23 cellular contexts compared by ENCODE assay signal in the genomic region with DNA sequence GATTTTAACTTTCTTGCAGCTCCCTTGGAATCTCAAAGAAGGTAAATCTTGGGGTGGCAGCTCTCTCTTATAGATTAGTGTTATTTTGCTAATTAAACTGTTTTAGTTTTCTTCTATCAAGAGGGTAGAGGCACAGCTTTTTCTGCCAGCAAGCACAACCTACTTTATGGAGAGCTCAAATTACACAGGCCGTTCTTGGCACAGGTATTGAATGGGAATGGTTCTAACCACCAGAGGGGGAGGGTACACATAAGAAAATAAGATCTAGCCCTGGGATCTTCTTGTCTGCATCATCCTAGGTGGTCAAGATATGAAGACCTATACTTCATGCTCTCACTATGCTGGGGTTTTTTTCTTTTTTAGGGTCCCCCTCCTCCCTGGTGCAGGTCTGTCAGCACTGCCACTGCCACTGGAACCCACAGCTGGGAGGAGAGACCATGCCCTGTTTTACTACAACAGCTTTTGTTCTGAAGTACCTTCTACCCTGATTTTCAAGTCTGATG. TPM values are rescaled to one million over a fixed set of nuclear protein-coding genes. Genes with fewer than 3 reads are reported as not detected.
A peak's percentile ranks its signal among the peaks of the same experiment; 100 is the strongest.
DNase-seq lines count a peak whose midpoint lies in the region; ATAC-seq and TF ChIP-seq lines count a peak whose summit lies in the region.
"Had no signal": no experiment of that assay in that cellular context is flagged by ENCODE, and none has a peak within 500 bp of the region (broad histone marks: within the 10 kb centered on the region; RNA-seq: fewer than 3 reads in every experiment).

No MANE protein-coding gene starts in this region.

- H2BK20ac ChIP-seq in IMR-90 (ENCODE audit: low read depth, low read length), result no peak overlapping the region

- TF ChIP-seq POLR2A in IMR-90 (IDR thresholded peaks at IDR 0.05; ENCODE audit: low read depth, low read length) (no peak), sigmoid colon (IDR thresholded peaks at IDR 0.05) (no peak)

- H2BK120ac ChIP-seq in IMR-90 (ENCODE audit: low read depth, low read length), result no peak overlapping the region

- H3K4me3 ChIP-seq in IMR-90 (ENCODE audit: insufficient read depth, low read depth, low read length), result no peak overlapping the region
- no peak overlapping the region for H3K4me3 ChIP-seq in fibroblast of lung (replicated peaks in 1 of 4; ENCODE audit: control extremely low read depth in 1 of 4, insufficient read depth in 1 of 4, low read depth in 3 of 4, low read length in 4 of 4)
- H3K4me3 ChIP-seq in sigmoid colon, result no peak overlapping the region
- H3K4me3 ChIP-seq: esophagus squamous epithelium, lung, right atrium auricular region had no signal

- H3K4me1 ChIP-seq in IMR-90 (ENCODE audit: control insufficient read depth, insufficient read depth, low read length) (no peaks in the 10 kb centered on the region; the same call in 1 of the 2 replicates), fibroblast of lung (ENCODE audit: control insufficient read depth, extremely low read depth, insufficient read depth, low read length) (no peaks in the 10 kb centered on the region), sigmoid colon (no peaks in the 10 kb centered on the region)
- H3K4me1 ChIP-seq: Caco-2, esophagus squamous epithelium, right atrium auricular region had no signal

- H3K9me1 ChIP-seq in IMR-90 (ENCODE audit: insufficient read depth, low read length), result no peaks in the 10 kb centered on the region

- no peaks in the 10 kb centered on the region for H3K27me3 ChIP-seq in IMR-90 (ENCODE audit: control insufficient read depth, insufficient read depth, low read length)
- H3K27me3 ChIP-seq in fibroblast of lung (ENCODE audit: control insufficient read depth, insufficient read depth, low read length), result no peaks in the 10 kb centered on the region
- no peaks in the 10 kb centered on the region for H3K27me3 ChIP-seq in sigmoid colon
- H3K27me3 ChIP-seq: esophagus squamous epithelium, right atrium auricular region had no signal

- H3K9ac ChIP-seq in IMR-90 (ENCODE audit: low read depth, low read length), result no peak overlapping the region
- no peak overlapping the region for H3K9ac ChIP-seq in fibroblast of lung (ENCODE audit: insufficient read depth, low read length)

- H3K18ac ChIP-seq in IMR-90 (ENCODE audit: low read depth, low read length), result no peak overlapping the region

- no peak overlapping the region for H2AK9ac ChIP-seq in IMR-90 (replicated peaks; ENCODE audit: low read depth, low read length, poor library complexity)

- no peak overlapping the region for H3K4ac ChIP-seq in IMR-90 (ENCODE audit: low read depth, low read length)

- CTCF ChIA-PET in IMR-90 (lab: Yijun Ruan, JAX), result interaction anchor here (0.6 kb wide), 1 partner anchor 153 kb away, joined by 3 read pairs; no protein-coding TSS in a partner anchor

- no peaks in the 10 kb centered on the region; a peak in 1 of 4 replicates for H3K79me1 ChIP-seq in IMR-90 (ENCODE audit: low read depth in 1 of 2, low read length in 2 of 2)

- H3K27ac ChIP-seq in 22Rv1 (peak overlapping the region; percentile 64), IMR-90 (ENCODE audit: insufficient read depth, low read length) (no peak overlapping the region), fibroblast of lung (ENCODE audit: insufficient read depth, low read length) (no peak overlapping the region), sigmoid colon (no peak overlapping the region)
- H3K27ac ChIP-seq: esophagus squamous epithelium, right atrium auricular region, WERI-Rb-1 had no signal

- H4K8ac ChIP-seq in IMR-90 (ENCODE audit: low read depth in 2 of 2, low read length in 2 of 2), result no peak overlapping the region

- H4K20me1 ChIP-seq in IMR-90 (ENCODE audit: insufficient read depth, low read length) (no peaks in the 10 kb centered on the region), fibroblast of lung (ENCODE audit: control insufficient read depth, extremely low read depth, insufficient read depth, low read length) (no peaks in the 10 kb centered on the region)

- H3K36me3 ChIP-seq in IMR-90 (ENCODE audit: control insufficient read depth, insufficient read depth, low read length), result peaks cover 31% of the 10 kb centered on the region
- peaks cover 6% of the 10 kb centered on the region for H3K36me3 ChIP-seq in fibroblast of lung (ENCODE audit: control insufficient read depth, insufficient read depth, low read length)
- H3K36me3 ChIP-seq in sigmoid colon, result peaks cover 4 to 71% (median 17%) of the 10 kb centered on the region in 4 donors

- peak; percentile 37 for DNase-seq in IMR-90
- DNase-seq in NCI-H2171 treated with DMSO at 0.1 percent for 48 hours (lab: John Stamatoyannopoulos, UW), result peak; percentile 80
- peak; percentile 26 to 69 for DNase-seq in fibroblast of lung (ENCODE audit: low read depth in 2 of 2)
- no peak for DNase-seq in GOT3 (lab: John Stamatoyannopoulos, UW)
- DNase-seq in NCI-H774 (lab: John Stamatoyannopoulos, UW), result no peak
- DNase-seq in sigmoid colon, result no peak
- DNase-seq: activated CD8-positive, alpha-beta memory T cell treated with anti-CD3 and anti-CD28 coated beads for 24 hours; activated effector memory CD4-positive, alpha-beta T cell treated with Interleukin-2 at 50 U/mL for 16 hours; aorta; Caco-2; esophagus squamous epithelium; hypothalamus; MV-4-11; NCI-H524; RPMI8226; stimulated activated CD4-positive, alpha-beta T cell treated with anti-CD3 and anti-CD28 coated beads, Interleukin-2, amount 100 ng/mL, for 24 hours; stimulated activated CD8-positive, alpha-beta memory T cell treated with anti-CD3 and anti-CD28 coated beads, Interleukin-4, amount 100 ng/mL, for 48 hours; T-cell; WERI-Rb-1 had no signal

- POLR2A ChIA-PET in IMR-90 (lab: Charles Lee; ENCODE audit: unreplicated experiment), result no interaction called here

- no peak for ATAC-seq in IMR-90 (ENCODE audit: low read depth)
- ATAC-seq in HG02678 (IDR thresholded peaks at IDR 0.05; ENCODE audit: unreplicated experiment), result no peak
- ATAC-seq: T-cell had no signal

- TF ChIP-seq RAD21 in IMR-90 (IDR thresholded peaks at IDR 0.05; ENCODE audit: low read length), result no peak

- no peak for TF ChIP-seq EP300 in sigmoid colon (IDR thresholded peaks at IDR 0.05)

- no peak overlapping the region for H3K23ac ChIP-seq in IMR-90 (ENCODE audit: low read depth, low read length)

- no peak overlapping the region for H4K91ac ChIP-seq in IMR-90 (ENCODE audit: insufficient read depth, low read depth, low read length)

- no peak overlapping the region for H3K56ac ChIP-seq in IMR-90 (ENCODE audit: extremely low read depth, insufficient read depth, low read length)

- TF ChIP-seq CTCF in 22Rv1 (IDR thresholded peaks at IDR 0.05) (peak; percentile 22), IMR-90 (conservative IDR thresholded peaks at IDR 0.05; ENCODE audit: low read depth, low read length) (no peak), fibroblast of lung (conservative IDR thresholded peaks at IDR 0.05 in 1 of 2, IDR thresholded peaks at IDR 0.05 in 1 of 2; ENCODE audit: low read depth in 1 of 2, low read length in 2 of 2) (no peak), sigmoid colon (IDR thresholded peaks at IDR 0.05) (no peak)

- H3K9me3 ChIP-seq in IMR-90 (ENCODE audit: control insufficient read depth, insufficient read depth, low read length) (no peaks in the 10 kb centered on the region), fibroblast of lung (ENCODE audit: control insufficient read depth, insufficient read depth, low read depth, low read length) (no peaks in the 10 kb centered on the region), sigmoid colon (no peaks in the 10 kb centered on the region)
- H3K9me3 ChIP-seq: Caco-2, esophagus squamous epithelium, right atrium auricular region had no signal

- H2AFZ ChIP-seq in IMR-90 (replicated peaks; ENCODE audit: low read length, poor library complexity) (no peak overlapping the region), fibroblast of lung (ENCODE audit: low read length) (no peak overlapping the region)

- BruUV-seq in IMR-90 (replicated peaks; lab: Mats Ljungman, UMichigan), result no TSS peak

- H3K14ac ChIP-seq in IMR-90 (replicated peaks; ENCODE audit: low read depth, low read length), result no peak overlapping the region

- in situ Hi-C loops in IMR-90 (cut with MboI; ENCODE audit: low sequenced_read_pairs), result no loop called here

- no peak overlapping the region for H2AK5ac ChIP-seq in IMR-90 (ENCODE audit: low read depth, low read length)

- no CpG with 5 or more reads among the region's 1 CpG for WGBS in IMR-90 (ENCODE audit: extremely low coverage in 2 of 2, insufficient read length in 1 of 2), 2 experiments
- 75 to 86% methylated on average over 1 of the region's 1 CpG for WGBS in sigmoid colon, 2 donors

- no peak overlapping the region for H3K4me2 ChIP-seq in IMR-90 (ENCODE audit: low read depth, low read length)
- H3K4me2 ChIP-seq in fibroblast of lung (ENCODE audit: extremely low read depth, insufficient read depth, low read length), result no peak overlapping the region

- dilution Hi-C loops in IMR-90 (cut with HindIII; ENCODE audit: low sequenced_read_pairs, unreplicated experiment), result no loop called here

- no peaks in the 10 kb centered on the region for H3K79me2 ChIP-seq in fibroblast of lung (ENCODE audit: control insufficient read depth, insufficient read depth, low read length)

- intact Hi-C loops in IMR-90 (cut with micrococcal nuclease) (no loop called here), sigmoid colon (cut with DNase I) (no loop called here)

- H4K5ac ChIP-seq in IMR-90 (ENCODE audit: low read depth, low read length), result no peak overlapping the region

- H2BK15ac ChIP-seq in IMR-90 (ENCODE audit: low read depth, low read length), result no peak overlapping the region

- H2BK5ac ChIP-seq in IMR-90 (ENCODE audit: low read depth, low read length, poor library complexity, severe bottlenecking), result no peak overlapping the region

TF ChIP-seq in IMR-90, 13 proteins besides CTCF, POLR2A, EP300 and RAD21:
- TF ChIP-seq RFX5 (IDR thresholded peaks at IDR 0.05; ENCODE audit: low read depth, low read length), result no peak

RNA-seq across cellular contexts. Expression of gene STAC3, which starts 48.6 kb away (rescaled TPM):
- total RNA-seq in IMR-90 (2012; rRNA removed) (under 0.01 and 0.18 TPM in 2 replicates), fibroblast of lung (0.26 and 0.33 TPM in 2 replicates), sigmoid colon (1 to 10 TPM in 3 of 4 donors, under 1 TPM in 1; 0.41 to 2.8 (median 1.8) TPM)
- polyA plus RNA-seq in IMR-90 (2012; rRNA removed) (0.67 and 0.80 TPM in 2 replicates), fibroblast of lung (0.18 and 0.33 TPM in 2 replicates), sigmoid colon (1 to 10 TPM; 1.2 to 4.6 (median 1.8) TPM)
- polyA plus RNA-seq in IMR-90 (2012; cell fraction: cytosol; rRNA removed), result 0.13 and 0.66 TPM in 2 replicates
- 2.9 and 4.4 TPM in 2 replicates for polyA plus RNA-seq in IMR-90 (2012; cell fraction: nucleus; rRNA removed; ENCODE audit: low replicate concordance)
- polyA plus RNA-seq in fibroblast of lung (2012), result 0.38 and 0.51 TPM in 2 replicates
- polyA minus RNA-seq in fibroblast of lung (ENCODE audit: low replicate concordance), result 1.4 TPM in 1 of 2 replicates, not detected in the other

Comparison
In these comparisons a context has a peak if more than half of its experiments do, and no peak if none do; other contexts are left out.
1. DNase-seq: peak in IMR-90 (single experiment), NCI-H2171 treated with DMSO at 0.1 percent for 48 hours (single experiment) and fibroblast of lung (2 of 2); none in GOT3 (single experiment), NCI-H774 (single experiment) and sigmoid colon (single experiment).